In the genomic region with DNA sequence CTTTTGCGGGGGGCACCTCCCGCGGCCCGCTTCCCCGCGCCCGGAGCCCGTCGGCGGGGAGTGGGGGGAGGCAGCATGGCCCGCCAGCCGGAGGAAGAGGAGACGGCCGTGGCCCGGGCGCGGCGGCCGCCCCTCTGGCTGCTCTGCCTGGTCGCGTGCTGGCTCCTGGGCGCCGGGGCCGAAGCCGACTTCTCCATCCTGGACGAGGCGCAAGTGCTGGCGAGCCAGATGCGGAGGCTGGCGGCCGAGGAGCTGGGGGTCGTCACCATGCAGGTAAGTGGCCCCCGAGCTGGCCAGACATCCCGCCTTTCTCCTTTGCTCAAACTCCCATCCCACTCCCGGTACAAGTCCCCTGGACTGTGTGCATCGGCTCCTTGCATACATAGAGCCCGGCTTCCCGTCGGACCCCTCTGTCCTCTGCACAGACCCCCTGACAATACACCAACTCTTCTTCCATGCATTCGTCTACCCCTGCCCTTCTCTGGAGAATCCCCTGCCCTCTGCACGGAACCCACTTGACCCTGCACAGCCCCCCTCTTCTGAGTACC, we compare ENCODE assay signal across 8 cellular contexts. TPM values are rescaled to one million over a fixed set of nuclear protein-coding genes. Genes with fewer than 3 reads are reported as not detected.
DNase-seq lines count a peak whose midpoint lies in the region; ATAC-seq and TF ChIP-seq lines count a peak whose summit lies in the region.

No MANE protein-coding gene starts in this region.

- no peak for TF ChIP-seq POLR2A in thyroid gland (IDR thresholded peaks at IDR 0.05)

- H3K9me3 ChIP-seq in lower lobe of right lung (no peaks in the 10 kb centered on the region), thyroid gland (no peaks in the 10 kb centered on the region)

- intact Hi-C loops in lower lobe of right lung (cut with DNase I) (no loop called here), thyroid gland (cut with DNase I) (loop anchor here (10.0 kb wide), 1 partner anchor 204 kb away; no protein-coding TSS in a partner anchor)

- H3K36me3 ChIP-seq in lower lobe of right lung (no peaks in the 10 kb centered on the region), thyroid gland (no peaks in the 10 kb centered on the region)

- peaks cover 15% of the 10 kb centered on the region for H3K27me3 ChIP-seq in lower lobe of right lung (ENCODE audit: low read depth)
- H3K27me3 ChIP-seq in thyroid gland: no peaks in the 10 kb centered on the region

- TF ChIP-seq CTCF in HFF-Myc (IDR thresholded peaks at IDR 0.05; ENCODE audit: low read depth, low read length, missing control alignments) (no peak), lower lobe of right lung (IDR thresholded peaks at IDR 0.05) (no peak), thyroid gland (IDR thresholded peaks at IDR 0.05) (no peak)

- WGBS in thyroid gland, 2 donors: 0 to 1% methylated on average over 10 to 17 of the region's 41 CpGs

- DNase-seq in NCI-H524 (lab: John Stamatoyannopoulos, UW): peak; percentile 21 to 53
- DNase-seq in NCI-H524 treated with DMSO at 0.1 percent for 48 hours (lab: John Stamatoyannopoulos, UW): no peak
- no peak for DNase-seq in HFF-Myc (ENCODE audit: extremely low read depth, low read depth)
- DNase-seq in NOMO-1 treated with dmso at 0.1 percent for 144 hours (lab: John Stamatoyannopoulos, UW; ENCODE audit: unreplicated experiment): peak; percentile 28
- DNase-seq in dermis blood vessel endothelial cell: peak; percentile 53
- peak; percentile 54 for DNase-seq in lower lobe of right lung
- DNase-seq in thyroid gland: peak; percentile 47 to 51

- H3K27ac ChIP-seq in lower lobe of right lung: peak overlapping the region; percentile 66
- peak overlapping the region; percentile 70 to 87 (median 82) for H3K27ac ChIP-seq in thyroid gland

- ATAC-seq in lower lobe of right lung (peak; percentile 41 to 52), GM19023 (IDR thresholded peaks at IDR 0.05; ENCODE audit: unreplicated experiment) (no peak)

- H3K4me1 ChIP-seq in lower lobe of right lung (peaks cover 44% of the 10 kb centered on the region), thyroid gland (peaks cover 24 to 38% of the 10 kb centered on the region in 2 donors)

- peak overlapping the region; percentile 70 for H3K4me3 ChIP-seq in HFF-Myc (replicated peaks; ENCODE audit: low read depth, low read length)
- peak overlapping the region; percentile 69 for H3K4me3 ChIP-seq in lower lobe of right lung
- H3K4me3 ChIP-seq in thyroid gland (replicated peaks in 1 of 3): peak overlapping the region; percentile 69 to 75 (median 73)

RNA-seq across cellular contexts. Expression of a gene that starts 0.8 kb away (rescaled TPM):
- total RNA-seq in dermis blood vessel endothelial cell (7.3 and 10.9 TPM in 2 replicates), lower lobe of right lung (32.0 TPM), thyroid gland (10 to 100 TPM; 12.9 to 25.1 (median 17.0) TPM)

Comparison
In these comparisons a context has a peak if more than half of its experiments do, and no peak if none do; other contexts are left out.
1. DNase-seq: peak in NCI-H524 (2 of 2), NOMO-1 treated with dmso at 0.1 percent for 144 hours (single experiment), dermis blood vessel endothelial cell (single experiment), lower lobe of right lung (single experiment) and thyroid gland (2 of 2); none in NCI-H524 treated with DMSO at 0.1 percent for 48 hours (single experiment) and HFF-Myc (single experiment).
2. Peak in every context shown above with its lines, with median percentiles within 50 percentile points of each other: H3K4me3 ChIP-seq.